18 cellular contexts compared by ENCODE assay signal in the genomic region with DNA sequence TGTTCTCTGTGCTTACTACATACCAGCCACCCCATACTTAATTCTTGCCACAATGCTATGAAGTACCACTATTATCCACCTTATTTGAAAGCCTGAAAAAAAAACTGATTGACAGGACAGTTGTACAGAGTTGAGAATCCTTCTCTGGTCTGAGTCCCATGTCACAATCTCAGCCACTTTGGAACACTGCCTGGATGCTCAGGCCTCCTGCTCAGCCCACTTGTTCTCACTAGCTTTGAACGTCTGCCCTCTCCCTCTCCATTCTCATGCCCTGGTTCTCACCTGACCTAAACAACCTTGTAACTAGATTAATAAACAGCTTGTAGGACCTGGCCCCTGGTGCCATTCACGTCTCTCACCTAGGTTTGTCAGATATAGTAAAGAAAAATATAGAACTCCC.
"Had no signal": no experiment of that assay in that cellular context is flagged by ENCODE, and none has a peak within 500 bp of the region (broad histone marks: within the 10 kb centered on the region; RNA-seq: fewer than 3 reads in every experiment).

No MANE protein-coding gene starts in this region.

- ATAC-seq: left lung; natural killer cell treated with Interleukin-12 subunit alpha and Interleukin-12 subunit beta and Interleukin-15 and Interleukin-18, amount 100 ng/mL, for 72 hours; stimulated activated naive CD8-positive, alpha-beta T cell treated with anti-CD3 and anti-CD28 coated beads, Interleukin-15, amount 100 ng/mL, for 72 hours had no signal

- H3K4me1 ChIP-seq: esophagus squamous epithelium, left lung, tibial nerve had no signal

- H3K36me3 ChIP-seq: esophagus squamous epithelium, left lung, tibial nerve had no signal

- H3K4me3 ChIP-seq: esophagus squamous epithelium, left lung, tibial nerve had no signal

- H3K27me3 ChIP-seq: left lung, tibial nerve had no signal

- DNase-seq: activated CD4-positive, alpha-beta memory T cell treated with anti-CD3 and anti-CD28 coated beads for 36 hours; activated CD4-positive, alpha-beta T cell treated with anti-CD3 and anti-CD28 coated beads for 1 hour; activated naive CD8-positive, alpha-beta T cell treated with anti-CD3 and anti-CD28 coated beads, Interleukin-2, amount 10 ng/mL, durations not matched to agents 7 days and 5 days; amygdala; cortex of kidney; endodermal cell; esophagus squamous epithelium; kidney; left lung; mammary epithelial cell; right cardiac atrium; stimulated activated CD4-positive, alpha-beta T cell treated with anti-CD3 and anti-CD28 coated beads, Interleukin-12 subunit alpha, Interleukin-12 subunit beta, amount 100 ng/mL, for 4 hours; stimulated activated CD4-positive, alpha-beta T cell treated with anti-CD3 and anti-CD28 coated beads, Interleukin-4, amount 100 ng/mL, for 4 hours; stimulated activated naive CD8-positive, alpha-beta T cell treated with anti-CD3 and anti-CD28 coated beads, Interleukin-15, amount 100 ng/mL, for 72 hours; T-helper 1 cell; T-helper 9 cell had no signal

- H3K9me3 ChIP-seq: esophagus squamous epithelium, left lung, tibial nerve had no signal

- H3K27ac ChIP-seq: esophagus squamous epithelium, left lung, tibial nerve had no signal
